ENCODE assay signal across 1 cellular context in the genomic region with DNA sequence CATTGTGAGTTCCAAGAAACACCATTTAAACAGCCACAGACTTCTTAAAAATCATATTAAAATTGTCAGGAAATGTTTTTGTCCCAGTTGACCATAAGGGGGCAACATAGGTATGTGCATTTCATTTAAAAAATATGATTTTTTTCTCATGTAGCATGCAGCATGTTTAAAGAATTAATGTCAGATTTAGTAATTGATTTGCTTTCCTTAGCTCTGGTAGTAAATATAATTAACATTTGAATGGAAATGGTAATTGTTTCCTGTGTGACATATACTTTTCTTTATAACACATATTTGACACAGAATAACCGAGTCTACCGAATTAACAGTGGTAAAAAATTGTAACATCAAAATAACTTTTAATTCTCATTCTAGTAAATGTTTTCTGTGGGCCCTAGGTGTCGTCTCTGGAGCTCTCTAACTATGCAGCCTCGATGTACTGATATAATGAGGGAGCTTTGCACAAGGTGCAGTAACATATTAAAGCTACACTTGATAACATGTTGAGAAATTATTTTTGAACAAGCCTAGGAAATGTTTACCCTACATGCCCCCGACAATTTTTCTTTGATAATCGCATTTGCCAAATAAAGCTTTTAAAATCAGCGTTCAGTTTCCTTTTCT.
TF ChIP-seq lines count a peak whose summit lies in the region.

No MANE protein-coding gene starts in this region.

TF ChIP-seq in HCT116, 20 proteins besides CTCF, POLR2A, EP300 and RAD21 (continued from another document):
- TF ChIP-seq, protein P1, sequence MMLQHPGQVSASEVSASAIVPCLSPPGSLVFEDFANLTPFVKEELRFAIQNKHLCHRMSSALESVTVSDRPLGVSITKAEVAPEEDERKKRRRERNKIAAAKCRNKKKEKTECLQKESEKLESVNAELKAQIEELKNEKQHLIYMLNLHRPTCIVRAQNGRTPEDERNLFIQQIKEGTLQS (IDR thresholded peaks at IDR 0.05), result no peak
